Comparison of ENCODE assay signal across 26 cellular contexts in the genomic region with DNA sequence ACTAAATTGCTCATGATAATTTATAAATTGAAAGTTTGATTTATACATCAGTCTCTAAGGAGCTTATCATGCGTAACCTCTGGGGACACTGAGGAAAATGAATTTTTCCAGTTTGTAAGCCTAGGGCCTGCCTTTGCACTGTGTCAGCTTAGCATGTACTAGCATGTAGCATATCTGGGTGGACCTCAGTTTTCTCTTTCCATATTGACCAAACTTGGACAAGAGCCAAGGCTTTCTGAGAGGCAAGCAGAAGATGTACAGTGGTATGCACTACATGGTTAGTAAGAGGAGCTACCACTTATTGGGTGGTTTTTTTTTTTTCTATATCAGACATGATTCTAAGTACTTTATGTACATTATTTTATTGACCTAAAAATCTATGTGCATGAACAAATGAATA.
"Had no signal": no experiment of that assay in that cellular context is flagged by ENCODE, and none has a peak within 500 bp of the region (broad histone marks: within the 10 kb centered on the region; RNA-seq: fewer than 3 reads in every experiment).

No MANE protein-coding gene starts in this region.

- DNase-seq: dorsolateral prefrontal cortex; effector CD4-positive, alpha-beta T cell; heart left ventricle; left cardiac atrium; left lung; mesenchymal stem cell; mucosa of descending colon; naive B cell; nucleus accumbens; stimulated activated CD4-positive, alpha-beta T cell treated with anti-CD3 and anti-CD28 coated beads, Interleukin-2, amount 100 ng/mL, for 24 hours; stimulated activated CD4-positive, alpha-beta T cell treated with anti-CD3 and anti-CD28 coated beads, Interleukin-4, amount 100 ng/mL, for 24 hours; stimulated activated naive CD4-positive, alpha-beta T cell treated with Interleukin-2 at 50 U/mL for 16 hours; stomach; thyroid gland; trophoblast cell had no signal

- ATAC-seq: foreskin keratinocyte; gastroesophageal sphincter; heart left ventricle; left cardiac atrium; left lung; mucosa of descending colon; natural killer cell treated with Interleukin-12 subunit alpha and Interleukin-12 subunit beta and Interleukin-15 and Interleukin-18, amount 100 ng/mL, for 72 hours; sciatic nerve; stimulated activated effector memory CD8-positive, alpha-beta T cell treated with anti-CD3 and anti-CD28 coated beads, Interleukin-12 subunit alpha, Interleukin-12 subunit beta, amount 100 ng/mL, for 72 hours had no signal

- H3K4me3 ChIP-seq: dorsolateral prefrontal cortex, esophagus muscularis mucosa, gastroesophageal sphincter, heart left ventricle, hepatocyte, left lung, mucosa of descending colon, prostate gland, right atrium auricular region, smooth muscle cell, stomach, thyroid gland, vagina had no signal
